ENCODE assay signal across 8 cellular contexts in the genomic region with DNA sequence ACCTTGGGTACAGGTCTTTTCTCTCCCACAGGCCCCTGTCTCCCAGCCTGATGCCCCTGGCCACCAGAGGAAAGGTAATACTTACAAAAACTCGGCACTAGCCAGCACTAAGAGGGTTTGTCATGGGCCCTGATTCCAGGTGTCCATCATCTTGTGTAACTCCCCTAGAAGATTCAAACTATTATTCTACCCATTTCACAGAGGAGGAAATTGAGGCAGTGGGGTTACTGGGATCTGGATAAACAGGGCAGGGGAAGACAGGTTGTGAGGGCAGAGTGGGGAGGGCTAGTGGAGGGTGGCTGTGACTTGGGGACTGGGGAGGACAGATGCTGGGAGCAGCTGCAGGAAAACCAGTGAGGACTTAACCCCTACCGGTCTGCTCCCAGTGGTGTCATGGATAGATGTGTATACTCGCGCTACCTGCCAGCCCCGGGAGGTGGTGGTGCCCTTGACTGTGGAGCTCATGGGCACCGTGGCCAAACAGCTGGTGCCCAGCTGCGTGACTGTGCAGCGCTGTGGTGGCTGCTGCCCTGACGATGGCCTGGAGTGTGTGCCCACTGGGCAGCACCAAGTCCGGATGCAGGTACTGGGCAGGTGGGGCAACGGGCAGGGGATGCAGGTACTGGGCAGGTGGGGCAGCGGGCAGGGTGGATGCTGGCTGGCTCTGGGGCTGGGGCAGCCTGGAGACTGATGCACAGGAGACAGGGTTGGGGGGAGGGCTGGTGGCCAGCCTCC. TPM values are rescaled to one million over a fixed set of nuclear protein-coding genes. Genes with fewer than 3 reads are reported as not detected.
DNase-seq lines count a peak whose midpoint lies in the region; ATAC-seq and TF ChIP-seq lines count a peak whose summit lies in the region.

No MANE protein-coding gene starts in this region.

- H3K36me3 Mint-ChIP-seq in WTC11 = peaks cover 6% of the 10 kb centered on the region; the same call in 1 of the 2 replicates

- H3K27me3 ChIP-seq in H7 (ENCODE audit: control insufficient read depth, insufficient read depth, low read length) (peaks cover 10% of the 10 kb centered on the region; the same call in 1 of the 2 replicates), right cardiac atrium (ENCODE audit: control insufficient read depth, insufficient read depth) (no peaks in the 10 kb centered on the region), smooth muscle cell (ENCODE audit: low read depth) (no peaks in the 10 kb centered on the region)

- POLR2A ChIA-PET in WTC11 (lab: Charles Lee) = interaction anchor here (1.1 kb wide), 1 partner anchor 16 kb away, joined by 8 read pairs; no protein-coding TSS in a partner anchor

- H3K9ac ChIP-seq in smooth muscle cell (ENCODE audit: low read depth) = no peak overlapping the region

- H3K9me3 ChIP-seq in right cardiac atrium (ENCODE audit: control insufficient read depth, low read length) (no peaks in the 10 kb centered on the region), smooth muscle cell (replicated peaks; ENCODE audit: low read depth) (no peaks in the 10 kb centered on the region)

- CTCF ChIA-PET in WTC11 (lab: Charles Lee) = interaction anchor here (5.4 kb wide), 1 partner anchor 15 kb away, joined by 35 read pairs; the partner anchor contains the start of gene PLCB3

- no peak overlapping the region for H2AFZ ChIP-seq in smooth muscle cell (ENCODE audit: low read depth)

- peaks cover 4% of the 10 kb centered on the region for H4K20me1 ChIP-seq in smooth muscle cell (ENCODE audit: low read depth)

- TF ChIP-seq CTCF in WTC11 (IDR thresholded peaks at IDR 0.05) (no peak), smooth muscle cell (IDR thresholded peaks at IDR 0.05; ENCODE audit: borderline replicate concordance, insufficient read depth, poor library complexity, severe bottlenecking) (no peak)

- peaks cover 6% of the 10 kb centered on the region for H3K79me2 ChIP-seq in smooth muscle cell (ENCODE audit: low read depth)

- H3K36me3 ChIP-seq in H7 (replicated peaks; ENCODE audit: control insufficient read depth, insufficient read depth, low read length) (peaks cover 8% of the 10 kb centered on the region), smooth muscle cell (ENCODE audit: low read depth) (no peaks in the 10 kb centered on the region)

- no peak for DNase-seq in H7
- DNase-seq in WTC11 (ENCODE audit: low spot score) = no peak
- DNase-seq in right cardiac atrium = peak in 2 of 3 donors; percentile 59 to 60
- DNase-seq in smooth muscle cell (lab: John Stamatoyannopoulos, UW; ENCODE audit: unreplicated experiment) = no peak
- no peak for DNase-seq in activated CD4-positive, CD25-positive, alpha-beta regulatory T cell (lab: John Stamatoyannopoulos, UW)
- DNase-seq in NCI-H345 treated with DMSO at 0.1 percent for 48 hours (lab: John Stamatoyannopoulos, UW; ENCODE audit: unreplicated experiment) = no peak

- peak overlapping the region; percentile 93 for H3K4me2 ChIP-seq in smooth muscle cell

- H3K4me3 ChIP-seq in H7 (ENCODE audit: insufficient read depth, low read depth, low read length) = peak overlapping the region; percentile 55
- H3K4me3 ChIP-seq in right cardiac atrium (ENCODE audit: low read length) = peak overlapping the region; percentile 94
- peak overlapping the region; percentile 72 for H3K4me3 ChIP-seq in smooth muscle cell

- no peaks in the 10 kb centered on the region for H3K9me3 Mint-ChIP-seq in WTC11

- H3K27ac ChIP-seq in right cardiac atrium (ENCODE audit: low read length) (peak overlapping the region; percentile 80), smooth muscle cell (ENCODE audit: low read depth) (no peak overlapping the region)

- H3K4me1 ChIP-seq in right cardiac atrium (ENCODE audit: control insufficient read depth, insufficient read depth, low read length) = peaks cover 3% of the 10 kb centered on the region
- H3K4me1 ChIP-seq in smooth muscle cell (ENCODE audit: low read depth) = peaks cover 10% of the 10 kb centered on the region

- WGBS in right cardiac atrium = 83% methylated on average over 12 of the region's 12 CpGs
- WGBS in smooth muscle cell (ENCODE audit: low lambda C conversion rate) = 97% methylated on average over 12 of the region's 12 CpGs

- peak overlapping the region; percentile 15; the same call in 1 of the 2 replicates for H3K27ac Mint-ChIP-seq in WTC11

- intact Hi-C loops in right cardiac atrium (cut with DNase I) = loop anchor here in 1 of 4 donors (5.0 kb wide), 1 partner anchor 67 kb away; the partner anchor contains the start of gene CATSPERZ

- H3K27me3 Mint-ChIP-seq in WTC11 (ENCODE audit: low read depth) = peaks cover 16% of the 10 kb centered on the region

- peaks cover 30% of the 10 kb centered on the region for H3K4me1 Mint-ChIP-seq in WTC11

- H3F3A ChIP-seq in smooth muscle cell (ENCODE audit: low read depth) = peaks cover 13% of the 10 kb centered on the region

- H3K4me3 Mint-ChIP-seq in WTC11 = peak overlapping the region; percentile 85

- no peak for ATAC-seq in WTC11
- no peak for ATAC-seq in right cardiac atrium
- ATAC-seq in HG03439 (IDR thresholded peaks at IDR 0.05; ENCODE audit: unreplicated experiment) = no peak
- ATAC-seq in HG03460 (IDR thresholded peaks at IDR 0.05; ENCODE audit: unreplicated experiment) = no peak

TF ChIP-seq in WTC11, 78 proteins besides CTCF, POLR2A, EP300 and RAD21 (continues in another document):
- TF ChIP-seq, protein P1, sequence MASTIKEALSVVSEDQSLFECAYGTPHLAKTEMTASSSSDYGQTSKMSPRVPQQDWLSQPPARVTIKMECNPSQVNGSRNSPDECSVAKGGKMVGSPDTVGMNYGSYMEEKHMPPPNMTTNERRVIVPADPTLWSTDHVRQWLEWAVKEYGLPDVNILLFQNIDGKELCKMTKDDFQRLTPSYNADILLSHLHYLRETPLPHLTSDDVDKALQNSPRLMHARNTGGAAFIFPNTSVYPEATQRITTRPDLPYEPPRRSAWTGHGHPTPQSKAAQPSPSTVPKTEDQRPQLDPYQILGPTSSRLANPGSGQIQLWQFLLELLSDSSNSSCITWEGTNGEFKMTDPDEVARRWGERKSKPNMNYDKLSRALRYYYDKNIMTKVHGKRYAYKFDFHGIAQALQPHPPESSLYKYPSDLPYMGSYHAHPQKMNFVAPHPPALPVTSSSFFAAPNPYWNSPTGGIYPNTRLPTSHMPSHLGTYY (CRISPR knock-in tag; IDR thresholded peaks at IDR 0.05) = no peak
- TF ChIP-seq, protein P2, sequence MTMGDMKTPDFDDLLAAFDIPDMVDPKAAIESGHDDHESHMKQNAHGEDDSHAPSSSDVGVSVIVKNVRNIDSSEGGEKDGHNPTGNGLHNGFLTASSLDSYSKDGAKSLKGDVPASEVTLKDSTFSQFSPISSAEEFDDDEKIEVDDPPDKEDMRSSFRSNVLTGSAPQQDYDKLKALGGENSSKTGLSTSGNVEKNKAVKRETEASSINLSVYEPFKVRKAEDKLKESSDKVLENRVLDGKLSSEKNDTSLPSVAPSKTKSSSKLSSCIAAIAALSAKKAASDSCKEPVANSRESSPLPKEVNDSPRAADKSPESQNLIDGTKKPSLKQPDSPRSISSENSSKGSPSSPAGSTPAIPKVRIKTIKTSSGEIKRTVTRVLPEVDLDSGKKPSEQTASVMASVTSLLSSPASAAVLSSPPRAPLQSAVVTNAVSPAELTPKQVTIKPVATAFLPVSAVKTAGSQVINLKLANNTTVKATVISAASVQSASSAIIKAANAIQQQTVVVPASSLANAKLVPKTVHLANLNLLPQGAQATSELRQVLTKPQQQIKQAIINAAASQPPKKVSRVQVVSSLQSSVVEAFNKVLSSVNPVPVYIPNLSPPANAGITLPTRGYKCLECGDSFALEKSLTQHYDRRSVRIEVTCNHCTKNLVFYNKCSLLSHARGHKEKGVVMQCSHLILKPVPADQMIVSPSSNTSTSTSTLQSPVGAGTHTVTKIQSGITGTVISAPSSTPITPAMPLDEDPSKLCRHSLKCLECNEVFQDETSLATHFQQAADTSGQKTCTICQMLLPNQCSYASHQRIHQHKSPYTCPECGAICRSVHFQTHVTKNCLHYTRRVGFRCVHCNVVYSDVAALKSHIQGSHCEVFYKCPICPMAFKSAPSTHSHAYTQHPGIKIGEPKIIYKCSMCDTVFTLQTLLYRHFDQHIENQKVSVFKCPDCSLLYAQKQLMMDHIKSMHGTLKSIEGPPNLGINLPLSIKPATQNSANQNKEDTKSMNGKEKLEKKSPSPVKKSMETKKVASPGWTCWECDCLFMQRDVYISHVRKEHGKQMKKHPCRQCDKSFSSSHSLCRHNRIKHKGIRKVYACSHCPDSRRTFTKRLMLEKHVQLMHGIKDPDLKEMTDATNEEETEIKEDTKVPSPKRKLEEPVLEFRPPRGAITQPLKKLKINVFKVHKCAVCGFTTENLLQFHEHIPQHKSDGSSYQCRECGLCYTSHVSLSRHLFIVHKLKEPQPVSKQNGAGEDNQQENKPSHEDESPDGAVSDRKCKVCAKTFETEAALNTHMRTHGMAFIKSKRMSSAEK (CRISPR knock-in tag; IDR thresholded peaks at IDR 0.05; ENCODE audit: borderline replicate concordance) = no peak
- TF ChIP-seq ELF4 (CRISPR knock-in tag; IDR thresholded peaks at IDR 0.05; ENCODE audit: low read depth) = no peak

RNA-seq across cellular contexts. Expression of gene VEGFB, which starts 1.2 kb away (rescaled TPM):
- 17.6 and 22.4 TPM in 2 replicates for total RNA-seq in H7 (2014; rRNA removed; shearing (Covaris generic))
- total RNA-seq in WTC11 (2021) (51.7 to 62.2 TPM (median 59.7 TPM) in 3 replicates), right cardiac atrium (100 to 1,000 TPM; 290 to 377 (median 344) TPM), smooth muscle cell (20.0 and 27.9 TPM in 2 replicates)
- polyA plus RNA-seq in right cardiac atrium (340 TPM), smooth muscle cell (94.4 and 96.5 TPM in 2 replicates)

RNA-seq across cellular contexts. Expression of gene DNAJC4, which starts 5.2 kb away (rescaled TPM):
- 12.0 and 18.0 TPM in 2 replicates for total RNA-seq in H7 (2014; rRNA removed; shearing (Covaris generic))
- total RNA-seq in WTC11 (2021) (26.0 to 27.2 TPM (median 27.1 TPM) in 3 replicates), right cardiac atrium (10 to 100 TPM; 46.3 to 61.0 (median 49.5) TPM), smooth muscle cell (14.5 and 14.7 TPM in 2 replicates)
- polyA plus RNA-seq in right cardiac atrium (95.7 TPM), smooth muscle cell (76.7 and 78.5 TPM in 2 replicates)

RNA-seq across cellular contexts. Expression of gene FKBP2, which starts 5.3 kb away (rescaled TPM):
- 62.0 and 63.8 TPM in 2 replicates for total RNA-seq in H7 (2014; rRNA removed; shearing (Covaris generic))
- total RNA-seq in WTC11 (2021) = 57.2 to 65.9 TPM (median 61.7 TPM) in 3 replicates
- total RNA-seq in right cardiac atrium = 10 to 100 TPM; 33.5 to 70.3 (median 64.4) TPM
- 173 TPM for polyA plus RNA-seq in right cardiac atrium
- total RNA-seq in smooth muscle cell = 31.0 and 51.3 TPM in 2 replicates
- 231 and 246 TPM in 2 replicates for polyA plus RNA-seq in smooth muscle cell

RNA-seq across cellular contexts. Expression of gene NUDT22, which starts 9.5 kb away (rescaled TPM):
- 73.3 and 75.9 TPM in 2 replicates for total RNA-seq in H7 (2014; rRNA removed; shearing (Covaris generic))
- total RNA-seq in WTC11 (2021) = 59.1 to 64.4 TPM (median 60.1 TPM) in 3 replicates
- total RNA-seq in right cardiac atrium = 10 to 100 TPM; 71.7 to 82.1 (median 78.1) TPM
- 65.7 TPM for polyA plus RNA-seq in right cardiac atrium
- 50.6 and 51.5 TPM in 2 replicates for total RNA-seq in smooth muscle cell
- polyA plus RNA-seq in smooth muscle cell = 76.8 and 82.1 TPM in 2 replicates

RNA-seq across cellular contexts. Expression of gene TRPT1, which starts 9.6 kb away (rescaled TPM):
- 75.6 and 76.0 TPM in 2 replicates for total RNA-seq in H7 (2014; rRNA removed; shearing (Covaris generic))
- total RNA-seq in WTC11 (2021) (52.3 to 58.8 TPM (median 53.2 TPM) in 3 replicates), right cardiac atrium (10 to 100 TPM; 55.3 to 78.1 (median 67.4) TPM), smooth muscle cell (52.6 and 66.1 TPM in 2 replicates)
- polyA plus RNA-seq in right cardiac atrium (95.4 TPM), smooth muscle cell (65.6 and 78.5 TPM in 2 replicates)

Comparison
In these comparisons a context has a peak if more than half of its experiments do, and no peak if none do; other contexts are left out.
1. DNase-seq: peak in right cardiac atrium (2 of 3); none in H7 (single experiment), WTC11 (single experiment), smooth muscle cell (single experiment), activated CD4-positive, CD25-positive, alpha-beta regulatory T cell (0 of 4) and NCI-H345 treated with DMSO at 0.1 percent for 48 hours (single experiment).
2. Peak in every context shown above with its lines, with median percentiles within 50 percentile points of each other: H3K4me3 ChIP-seq.